23 cellular contexts compared by ENCODE assay signal in genomic region chr18:36410346-36410745, GRCh38.
"Had no signal": no experiment of that assay in that cellular context is flagged by ENCODE, and none has a peak within 500 bp of the region (broad histone marks: within the 10 kb centered on the region; RNA-seq: fewer than 3 reads in every experiment).

No MANE protein-coding gene starts in this region.

- H3K36me3 ChIP-seq: esophagus muscularis mucosa, gastrocnemius medialis, heart right ventricle, left lung, lower lobe of right lung had no signal

- H3K9me3 ChIP-seq: esophagus muscularis mucosa, gastrocnemius medialis, heart right ventricle, left lung, lower lobe of right lung, mucosa of descending colon had no signal

- FAIRE-seq: colon, endothelial cell of umbilical vein, islet of Langerhans, keratinocyte had no signal

- H3K27me3 ChIP-seq: dorsolateral prefrontal cortex, esophagus muscularis mucosa, gastrocnemius medialis, heart right ventricle, left lung had no signal

- H3K4me1 ChIP-seq: left lung, lower lobe of right lung had no signal

- DNase-seq: dermis blood vessel endothelial cell; dorsolateral prefrontal cortex; effector CD4-positive, alpha-beta T cell; effector memory CD4-positive, alpha-beta T cell; foreskin melanocyte; gastrocnemius medialis; glutamatergic neuron; head of caudate nucleus; heart right ventricle; hippocampal formation; left cardiac atrium; left lung; left ventricle myocardium superior; lower lobe of right lung; mesenchymal stem cell; mucosa of descending colon; naive B cell had no signal

- H3K4me3 ChIP-seq: coronary artery, dorsolateral prefrontal cortex, esophagus muscularis mucosa, gastrocnemius medialis, heart right ventricle, left lung, lower lobe of right lung, mucosa of descending colon had no signal

- H3K27ac ChIP-seq: coronary artery, dorsolateral prefrontal cortex, esophagus muscularis mucosa, gastrocnemius medialis, left lung, lower lobe of right lung had no signal
